ENCODE assay signal across 16 cellular contexts in the genomic region with DNA sequence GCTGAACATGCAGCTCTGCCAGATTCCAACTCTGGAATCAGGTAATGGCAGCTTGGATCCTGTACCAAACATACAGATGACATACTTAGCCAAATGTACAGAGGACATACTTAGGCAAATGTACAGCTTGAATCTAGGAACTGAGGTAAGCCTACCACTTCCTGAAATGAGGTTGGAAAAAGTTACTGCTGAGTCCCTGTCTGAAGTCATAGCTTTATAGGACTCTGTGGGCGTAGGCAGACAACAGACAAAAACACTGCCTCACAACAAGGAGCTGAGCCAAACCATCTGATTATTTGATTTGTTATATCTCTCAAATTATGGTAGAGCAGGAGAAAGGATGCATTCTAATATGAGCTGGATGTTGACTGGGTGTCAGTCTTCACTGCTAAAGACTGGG.
DNase-seq lines count a peak whose midpoint lies in the region; ATAC-seq, FAIRE-seq and TF ChIP-seq lines count a peak whose summit lies in the region.
"Had no signal": no experiment of that assay in that cellular context is flagged by ENCODE, and none has a peak within 500 bp of the region (broad histone marks: within the 10 kb centered on the region; RNA-seq: fewer than 3 reads in every experiment).

No MANE protein-coding gene starts in this region.

- H3K4me1 Mint-ChIP-seq in activated CD8-positive, alpha-beta T cell treated with anti-CD3 and anti-CD28 coated beads for 36 hours (ENCODE audit: low read depth) = peaks cover 2% of the 10 kb centered on the region
- no peaks in the 10 kb centered on the region for H3K4me1 Mint-ChIP-seq in activated CD8-positive, alpha-beta T cell treated with anti-CD3 and anti-CD28 coated beads, Interleukin-2, amount 10 ng/mL, durations not matched to agents 7 days and 5 days (ENCODE audit: low read depth)
- H3K4me1 Mint-ChIP-seq: CD8-positive, alpha-beta memory T cell had no signal

- ATAC-seq in activated CD8-positive, alpha-beta T cell treated with anti-CD3 and anti-CD28 coated beads for 36 hours = peak; percentile 60
- ATAC-seq in activated CD8-positive, alpha-beta T cell treated with anti-CD3 and anti-CD28 coated beads, Interleukin-2, amount 10 ng/mL, durations not matched to agents 7 days and 5 days = no peak
- ATAC-seq in IMR-90 (ENCODE audit: low read depth) = no peak; the same call in 1 of the 2 replicates
- ATAC-seq in stimulated activated naive CD8-positive, alpha-beta T cell treated with anti-CD3 and anti-CD28 coated beads, Interleukin-15, Interleukin-2, amounts not matched to agents 100 U/mL and 50 U/mL, for 24 hours = peak; percentile 63
- ATAC-seq in HG03439 (IDR thresholded peaks at IDR 0.05; ENCODE audit: unreplicated experiment) = no peak
- no peak for ATAC-seq in GM18505 (IDR thresholded peaks at IDR 0.05; ENCODE audit: unreplicated experiment)

- H3K4ac ChIP-seq in IMR-90 (ENCODE audit: low read depth, low read length) = no peak overlapping the region

- H2BK15ac ChIP-seq in IMR-90 (ENCODE audit: low read depth, low read length) = peak overlapping the region; percentile 34; the same call in 1 of the 3 replicates

- H3K14ac ChIP-seq in IMR-90 (replicated peaks; ENCODE audit: low read depth, low read length) = peak overlapping the region; percentile 47

- H3K27me3 ChIP-seq in IMR-90 (ENCODE audit: control insufficient read depth, insufficient read depth, low read length) (no peaks in the 10 kb centered on the region), bronchial epithelial cell (ENCODE audit: control insufficient read depth, insufficient read depth, low read length) (no peaks in the 10 kb centered on the region)
- H3K27me3 ChIP-seq: upper lobe of left lung had no signal

- 0 out of 2 replicates have a peak, but pooled peaks cover 3% of the 10 kb centered on the region for H3K9me1 ChIP-seq in IMR-90 (ENCODE audit: insufficient read depth, low read length)

- no peak overlapping the region for H3K56ac ChIP-seq in IMR-90 (ENCODE audit: extremely low read depth, insufficient read depth, low read length)

- no peak overlapping the region for H2BK5ac ChIP-seq in IMR-90 (ENCODE audit: low read depth, low read length, poor library complexity, severe bottlenecking)

- no peaks in the 10 kb centered on the region for H3K9me3 ChIP-seq in IMR-90 (ENCODE audit: control insufficient read depth, insufficient read depth, low read length)
- H3K9me3 ChIP-seq: upper lobe of left lung had no signal

- no peak overlapping the region for H3K27ac ChIP-seq in IMR-90 (ENCODE audit: insufficient read depth, low read length)
- H3K27ac ChIP-seq: SK-N-MC, upper lobe of left lung, WERI-Rb-1 had no signal

- no peak overlapping the region for H3K27ac Mint-ChIP-seq in activated CD8-positive, alpha-beta T cell treated with anti-CD3 and anti-CD28 coated beads for 36 hours
- no peak overlapping the region for H3K27ac Mint-ChIP-seq in activated CD8-positive, alpha-beta T cell treated with anti-CD3 and anti-CD28 coated beads, Interleukin-2, amount 10 ng/mL, durations not matched to agents 7 days and 5 days
- H3K27ac Mint-ChIP-seq: activated naive CD4-positive, alpha-beta T cell treated with anti-CD3 and anti-CD28 coated beads for 36 hours; brain; CD8-positive, alpha-beta memory T cell had no signal

- H3K18ac ChIP-seq in IMR-90 (ENCODE audit: low read depth, low read length) = peak overlapping the region; percentile 77; the same call in 1 of the 2 replicates

- H3K36me3 Mint-ChIP-seq in activated CD8-positive, alpha-beta T cell treated with anti-CD3 and anti-CD28 coated beads for 36 hours (ENCODE audit: low read depth) = no peaks in the 10 kb centered on the region
- no peaks in the 10 kb centered on the region for H3K36me3 Mint-ChIP-seq in activated CD8-positive, alpha-beta T cell treated with anti-CD3 and anti-CD28 coated beads, Interleukin-2, amount 10 ng/mL, durations not matched to agents 7 days and 5 days (ENCODE audit: low read depth)
- H3K36me3 Mint-ChIP-seq: brain; CD8-positive, alpha-beta memory T cell had no signal

- TF ChIP-seq CTCF in activated CD8-positive, alpha-beta T cell treated with anti-CD3 and anti-CD28 coated beads for 36 hours (IDR thresholded peaks at IDR 0.05) = no peak
- TF ChIP-seq CTCF in IMR-90 (conservative IDR thresholded peaks at IDR 0.05; ENCODE audit: low read depth, low read length) (no peak), bronchial epithelial cell (IDR thresholded peaks at IDR 0.05; ENCODE audit: insufficient read depth, low read length, severe bottlenecking) (no peak)

- dilution Hi-C loops in IMR-90 (cut with HindIII; ENCODE audit: low sequenced_read_pairs, unreplicated experiment) = no loop called here

- no peak overlapping the region for H3K4me3 ChIP-seq in IMR-90 (ENCODE audit: insufficient read depth, low read depth, low read length)
- no peak overlapping the region for H3K4me3 ChIP-seq in bronchial epithelial cell (ENCODE audit: low read depth, low read length)
- H3K4me3 ChIP-seq: SK-N-MC, upper lobe of left lung had no signal

- H2AK5ac ChIP-seq in IMR-90 (ENCODE audit: low read depth, low read length) = no peak overlapping the region

- in situ Hi-C loops in IMR-90 (cut with MboI; ENCODE audit: low sequenced_read_pairs) = no loop called here

- DNase-seq in activated CD8-positive, alpha-beta T cell treated with anti-CD3 and anti-CD28 coated beads for 36 hours = peak; percentile 8
- no peak for DNase-seq in activated CD8-positive, alpha-beta T cell treated with anti-CD3 and anti-CD28 coated beads, Interleukin-2, amount 10 ng/mL, durations not matched to agents 7 days and 5 days
- DNase-seq in IMR-90 = peak; percentile 58
- no peak for DNase-seq in bronchial epithelial cell (ENCODE audit: low read depth)
- no peak for DNase-seq in stimulated activated naive CD8-positive, alpha-beta T cell treated with anti-CD3 and anti-CD28 coated beads, Interleukin-15, Interleukin-2, amounts not matched to agents 100 U/mL and 50 U/mL, for 24 hours
- no peak for DNase-seq in activated CD8-positive, alpha-beta memory T cell treated with anti-CD3 and anti-CD28 coated beads, Interleukin-2, amount 50 U/mL, for 4 hours
- DNase-seq: activated naive CD4-positive, alpha-beta T cell treated with anti-CD3 and anti-CD28 coated beads for 36 hours; CD8-positive, alpha-beta memory T cell; Karpas-422; NCI-H1694; upper lobe of left lung; WERI-Rb-1 had no signal

- no peak overlapping the region for H3K4me3 Mint-ChIP-seq in activated CD8-positive, alpha-beta T cell treated with anti-CD3 and anti-CD28 coated beads for 36 hours
- no peak overlapping the region for H3K4me3 Mint-ChIP-seq in activated CD8-positive, alpha-beta T cell treated with anti-CD3 and anti-CD28 coated beads, Interleukin-2, amount 10 ng/mL, durations not matched to agents 7 days and 5 days
- H3K4me3 Mint-ChIP-seq: activated naive CD4-positive, alpha-beta T cell treated with anti-CD3 and anti-CD28 coated beads for 36 hours; brain; CD8-positive, alpha-beta memory T cell had no signal

- no CpG with 5 or more reads among the region's 1 CpG for WGBS in IMR-90 (ENCODE audit: extremely low coverage in 2 of 2, insufficient read length in 1 of 2), 2 experiments

- no peak for TF ChIP-seq POLR2A in IMR-90 (IDR thresholded peaks at IDR 0.05; ENCODE audit: low read depth, low read length)
- no peak for TF ChIP-seq POLR2A in GM18505 (IDR thresholded peaks at IDR 0.05; ENCODE audit: borderline replicate concordance, extremely low read depth, insufficient read depth, insufficient read length)

- peak overlapping the region; percentile 51; the same call in 1 of the 2 replicates for H2BK20ac ChIP-seq in IMR-90 (ENCODE audit: low read depth, low read length)

- H4K5ac ChIP-seq in IMR-90 (ENCODE audit: low read depth, low read length) = peak overlapping the region; percentile 78; the same call in 1 of the 2 replicates

- H2BK120ac ChIP-seq in IMR-90 (ENCODE audit: low read depth, low read length) = peak overlapping the region; percentile 44; the same call in 1 of the 2 replicates

- peak overlapping the region; percentile 57 for H2AFZ ChIP-seq in IMR-90 (replicated peaks; ENCODE audit: low read length, poor library complexity)

- CTCF ChIA-PET in activated CD8-positive, alpha-beta T cell treated with anti-CD3 and anti-CD28 coated beads for 36 hours (lab: Charles Lee) = no interaction called here
- CTCF ChIA-PET in activated CD8-positive, alpha-beta T cell treated with anti-CD3 and anti-CD28 coated beads, Interleukin-2, amount 10 ng/mL, durations not matched to agents 7 days and 5 days (lab: Charles Lee) = no interaction called here
- CTCF ChIA-PET in IMR-90 (lab: Yijun Ruan, JAX) = no interaction called here

- POLR2A ChIA-PET in activated CD8-positive, alpha-beta T cell treated with anti-CD3 and anti-CD28 coated beads for 36 hours (lab: Charles Lee) = no interaction called here
- POLR2A ChIA-PET in activated CD8-positive, alpha-beta T cell treated with anti-CD3 and anti-CD28 coated beads, Interleukin-2, amount 10 ng/mL, durations not matched to agents 7 days and 5 days (lab: Charles Lee) = no interaction called here
- POLR2A ChIA-PET in IMR-90 (lab: Charles Lee; ENCODE audit: unreplicated experiment) = no interaction called here

- H3K79me1 ChIP-seq in IMR-90 (ENCODE audit: low read depth in 1 of 2, low read length in 2 of 2) = no peaks in the 10 kb centered on the region

- no TSS peak for BruUV-seq in IMR-90 (replicated peaks; lab: Mats Ljungman, UMichigan)

- H3K27me3 Mint-ChIP-seq in activated CD8-positive, alpha-beta T cell treated with anti-CD3 and anti-CD28 coated beads for 36 hours = no peaks in the 10 kb centered on the region
- H3K27me3 Mint-ChIP-seq in activated CD8-positive, alpha-beta T cell treated with anti-CD3 and anti-CD28 coated beads, Interleukin-2, amount 10 ng/mL, durations not matched to agents 7 days and 5 days (ENCODE audit: low read depth) = no peaks in the 10 kb centered on the region
- H3K27me3 Mint-ChIP-seq: brain; CD8-positive, alpha-beta memory T cell had no signal

- peak overlapping the region; percentile 84 for H3K23ac ChIP-seq in IMR-90 (ENCODE audit: low read depth, low read length)

- H3K9ac ChIP-seq in IMR-90 (ENCODE audit: low read depth, low read length) = no peak overlapping the region

- peak overlapping the region; percentile 6; the same call in 1 of the 2 replicates for H4K91ac ChIP-seq in IMR-90 (ENCODE audit: insufficient read depth, low read depth, low read length)

- H2AK9ac ChIP-seq in IMR-90 (replicated peaks; ENCODE audit: low read depth, low read length, poor library complexity) = no peak overlapping the region

- intact Hi-C loops in activated CD8-positive, alpha-beta T cell treated with anti-CD3 and anti-CD28 coated beads for 36 hours (cut with micrococcal nuclease) = no loop called here
- intact Hi-C loops in IMR-90 (cut with micrococcal nuclease) = no loop called here

- peak overlapping the region in 1 of 2 experiments; percentile 44; a peak in 1 of 4 replicates for H4K8ac ChIP-seq in IMR-90 (ENCODE audit: low read depth in 2 of 2, low read length in 2 of 2)

- peaks cover 2% of the 10 kb centered on the region; the same call in 1 of the 2 replicates for H3K4me1 ChIP-seq in IMR-90 (ENCODE audit: control insufficient read depth, insufficient read depth, low read length)
- H3K4me1 ChIP-seq: upper lobe of left lung had no signal

- H3K36me3 ChIP-seq in IMR-90 (ENCODE audit: control insufficient read depth, insufficient read depth, low read length) = no peaks in the 10 kb centered on the region
- no peaks in the 10 kb centered on the region for H3K36me3 ChIP-seq in bronchial epithelial cell (ENCODE audit: control insufficient read depth, insufficient read depth, low read length)
- H3K36me3 ChIP-seq: upper lobe of left lung, WERI-Rb-1 had no signal

- no peaks in the 10 kb centered on the region for H4K20me1 ChIP-seq in IMR-90 (ENCODE audit: insufficient read depth, low read length)

- H3K9me3 Mint-ChIP-seq in activated CD8-positive, alpha-beta T cell treated with anti-CD3 and anti-CD28 coated beads for 36 hours = no peaks in the 10 kb centered on the region
- no peaks in the 10 kb centered on the region for H3K9me3 Mint-ChIP-seq in activated CD8-positive, alpha-beta T cell treated with anti-CD3 and anti-CD28 coated beads, Interleukin-2, amount 10 ng/mL, durations not matched to agents 7 days and 5 days (ENCODE audit: insufficient read depth)
- H3K9me3 Mint-ChIP-seq: activated naive CD4-positive, alpha-beta T cell treated with anti-CD3 and anti-CD28 coated beads for 36 hours had no signal

- no peak overlapping the region for H3K4me2 ChIP-seq in IMR-90 (ENCODE audit: low read depth, low read length)

- TF ChIP-seq RAD21 in IMR-90 (IDR thresholded peaks at IDR 0.05; ENCODE audit: low read length) = no peak

- FAIRE-seq in bronchial epithelial cell (lab: Jason Lieb, UNC) = peak; percentile 60

Comparison
In these comparisons a context has a peak if more than half of its experiments do, and no peak if none do; other contexts are left out.
1. ATAC-seq: peak in activated CD8-positive, alpha-beta T cell treated with anti-CD3 and anti-CD28 coated beads for 36 hours (single experiment) and stimulated activated naive CD8-positive, alpha-beta T cell treated with anti-CD3 and anti-CD28 coated beads, Interleukin-15, Interleukin-2, amounts not matched to agents 100 U/mL and 50 U/mL, for 24 hours (single experiment); none in activated CD8-positive, alpha-beta T cell treated with anti-CD3 and anti-CD28 coated beads, Interleukin-2, amount 10 ng/mL, durations not matched to agents 7 days and 5 days (single experiment), IMR-90 (single experiment), HG03439 (single experiment) and GM18505 (single experiment).
2. DNase-seq: peak in activated CD8-positive, alpha-beta T cell treated with anti-CD3 and anti-CD28 coated beads for 36 hours (single experiment) and IMR-90 (single experiment); none in activated CD8-positive, alpha-beta T cell treated with anti-CD3 and anti-CD28 coated beads, Interleukin-2, amount 10 ng/mL, durations not matched to agents 7 days and 5 days (single experiment), bronchial epithelial cell (single experiment), stimulated activated naive CD8-positive, alpha-beta T cell treated with anti-CD3 and anti-CD28 coated beads, Interleukin-15, Interleukin-2, amounts not matched to agents 100 U/mL and 50 U/mL, for 24 hours (single experiment) and activated CD8-positive, alpha-beta memory T cell treated with anti-CD3 and anti-CD28 coated beads, Interleukin-2, amount 50 U/mL, for 4 hours (single experiment).